16 cellular contexts compared by ENCODE assay signal in genomic region chr20:49987868-49988690, GRCh38. TPM values are rescaled to one million over a fixed set of nuclear protein-coding genes. Genes with fewer than 3 reads are reported as not detected.
A peak's percentile ranks its signal among the peaks of the same experiment; 100 is the strongest.
DNase-seq lines count a peak whose midpoint lies in the region; ATAC-seq and TF ChIP-seq lines count a peak whose summit lies in the region.
"Had no signal": no experiment of that assay in that cellular context is flagged by ENCODE, and none has a peak within 500 bp of the region (broad histone marks: within the 10 kb centered on the region; RNA-seq: fewer than 3 reads in every experiment).

No MANE protein-coding gene starts in this region.

- peak overlapping the region; percentile 42; the same call in 1 of the 2 replicates for H4K91ac ChIP-seq in IMR-90 (ENCODE audit: insufficient read depth, low read depth, low read length)
- no peak overlapping the region for H4K91ac ChIP-seq in neuronal stem cell (ENCODE audit: low read depth, low read length, poor library complexity)

- CTCF ChIA-PET in IMR-90 (lab: Yijun Ruan, JAX) (interaction anchor here (2.0 kb wide), 1 partner anchor 9 kb away, joined by 6 read pairs; no protein-coding TSS in a partner anchor), RWPE1 (lab: Yijun Ruan, JAX) (interaction anchor here (4.4 to 4.7 kb wide), 2 partner anchors 9 to 83 kb away, joined by 22 to 48 read pairs; no protein-coding TSS in a partner anchor)

- H4K5ac ChIP-seq in IMR-90 (ENCODE audit: low read depth, low read length) = no peak overlapping the region

- H2AK5ac ChIP-seq in IMR-90 (ENCODE audit: low read depth, low read length) (peak overlapping the region; percentile 94), neuronal stem cell (ENCODE audit: low read depth, low read length) (no peak overlapping the region)

- no peak overlapping the region for H2BK12ac ChIP-seq in neuronal stem cell (ENCODE audit: low read length)

- no peaks in the 10 kb centered on the region for H3K27me3 Mint-ChIP-seq in endodermal cell (ENCODE audit: insufficient read depth)

- H3K79me2 ChIP-seq in ACC112 (ENCODE audit: control insufficient read depth, insufficient read depth, low read length, unreplicated experiment) = peaks cover 41% of the 10 kb centered on the region

- no peak for ATAC-seq in IMR-90 (ENCODE audit: low read depth)
- ATAC-seq: left lung, WTC11 had no signal

- H3K27ac ChIP-seq in ACC112 (ENCODE audit: low read depth, low read length) = peak overlapping the region; percentile 77
- H3K27ac ChIP-seq in IMR-90 (ENCODE audit: insufficient read depth, low read length) = peak overlapping the region; percentile 45
- no peak overlapping the region for H3K27ac ChIP-seq in endodermal cell (ENCODE audit: low read depth, low read length)
- no peak overlapping the region for H3K27ac ChIP-seq in neuronal stem cell (replicated peaks; ENCODE audit: low read length)
- H3K27ac ChIP-seq in RWPE1 = no peak overlapping the region
- H3K27ac ChIP-seq: ovary had no signal

- H3K18ac ChIP-seq in IMR-90 (ENCODE audit: low read depth, low read length) = no peak overlapping the region
- H3K18ac ChIP-seq in neuronal stem cell (ENCODE audit: low read length) = peak overlapping the region; percentile 63

- no peaks in the 10 kb centered on the region for H3K9me3 ChIP-seq in IMR-90 (ENCODE audit: control insufficient read depth, insufficient read depth, low read length)
- H3K9me3 ChIP-seq in endodermal cell (ENCODE audit: control insufficient read depth, low read length) = no peaks in the 10 kb centered on the region
- no peaks in the 10 kb centered on the region for H3K9me3 ChIP-seq in neuronal stem cell (replicated peaks in 1 of 2; ENCODE audit: control insufficient read depth in 2 of 2, insufficient read depth in 1 of 2, low read depth in 1 of 2, low read length in 2 of 2)
- H3K9me3 ChIP-seq: left lung, ovary had no signal

- H2BK5ac ChIP-seq in IMR-90 (ENCODE audit: low read depth, low read length, poor library complexity, severe bottlenecking) (peak overlapping the region; percentile 27), neuronal stem cell (ENCODE audit: low read length) (peak overlapping the region; percentile 1)

- intact Hi-C loops in IMR-90 (cut with micrococcal nuclease) = no loop called here

- H3K27me3 ChIP-seq in ACC112 (ENCODE audit: insufficient read depth, low read length) (no peaks in the 10 kb centered on the region), IMR-90 (ENCODE audit: control insufficient read depth, insufficient read depth, low read length) (no peaks in the 10 kb centered on the region), endodermal cell (ENCODE audit: control insufficient read depth, insufficient read depth, low read length, poor library complexity, severe bottlenecking) (no peaks in the 10 kb centered on the region), neuronal stem cell (ENCODE audit: control insufficient read depth in 3 of 3, insufficient read depth in 3 of 3, low read depth in 1 of 3, low read length in 3 of 3) (no peaks in the 10 kb centered on the region)
- H3K27me3 ChIP-seq: ovary had no signal

- TF ChIP-seq CTCF in IMR-90 (conservative IDR thresholded peaks at IDR 0.05; ENCODE audit: low read depth, low read length) (no peak), endodermal cell (conservative IDR thresholded peaks at IDR 0.05) (no peak), RWPE1 (conservative IDR thresholded peaks at IDR 0.05; ENCODE audit: low read depth) (no peak)

- H3K4me1 Mint-ChIP-seq in endodermal cell = peaks cover 69% of the 10 kb centered on the region

- H2BK15ac ChIP-seq in IMR-90 (ENCODE audit: low read depth, low read length) (peak overlapping the region; percentile 15; the same call in 1 of the 3 replicates), neuronal stem cell (ENCODE audit: low read length) (no peak overlapping the region)

- H3K56ac ChIP-seq in IMR-90 (ENCODE audit: extremely low read depth, insufficient read depth, low read length) = no peak overlapping the region

- H2BK20ac ChIP-seq in IMR-90 (ENCODE audit: low read depth, low read length) = peak overlapping the region; percentile 33; the same call in 1 of the 2 replicates

- H3K4me3 Mint-ChIP-seq in endodermal cell = no peak overlapping the region
- H3K4me3 Mint-ChIP-seq: activated naive CD4-positive, alpha-beta T cell treated with anti-CD3 and anti-CD28 coated beads for 36 hours; WTC11 had no signal

- POLR2A ChIA-PET in IMR-90 (lab: Charles Lee; ENCODE audit: unreplicated experiment) = interaction anchor here (0.6 kb wide), 1 partner anchor 9 kb away, joined by 5 read pairs; no protein-coding TSS in a partner anchor
- POLR2A ChIA-PET in RWPE1 (lab: Yijun Ruan, JAX; ENCODE audit: low non-redundant PET) = interaction anchor here (1.0 kb wide), 1 partner anchor 81 kb away, joined by 3 read pairs; no protein-coding TSS in a partner anchor

- H3K23ac ChIP-seq in IMR-90 (ENCODE audit: low read depth, low read length) (no peak overlapping the region), neuronal stem cell (ENCODE audit: low read depth, low read length, poor library complexity) (no peak overlapping the region)

- 84% methylated on average over 9 of the region's 18 CpGs; no CpG with 5 or more reads in 1 of the 2 experiments for WGBS in IMR-90 (ENCODE audit: extremely low coverage in 2 of 2, insufficient read length in 1 of 2), 2 experiments
- WGBS in endodermal cell (ENCODE audit: insufficient coverage in 1 of 2, insufficient read length in 1 of 2), 2 experiments = 88 to 91% methylated on average over 13 to 18 of the region's 18 CpGs
- no CpG with 5 or more reads among the region's 18 CpGs for WGBS in neuronal stem cell (ENCODE audit: extremely low coverage in 2 of 2, insufficient read length in 2 of 2, insufficient replicate concordance in 1 of 2), 2 donors

- peaks cover 7% of the 10 kb centered on the region for H4K20me1 ChIP-seq in IMR-90 (ENCODE audit: insufficient read depth, low read length)

- in situ Hi-C loops in IMR-90 (cut with MboI; ENCODE audit: low sequenced_read_pairs) = no loop called here

- H3K14ac ChIP-seq in IMR-90 (replicated peaks; ENCODE audit: low read depth, low read length) (peak overlapping the region; percentile 77; the same call in 1 of the 2 replicates), neuronal stem cell (ENCODE audit: low read length) (no peak overlapping the region)

- no peak; the same call in 1 of the 2 replicates for TF ChIP-seq POLR2A in IMR-90 (IDR thresholded peaks at IDR 0.05; ENCODE audit: low read depth, low read length)

- H3K4me1 ChIP-seq in ACC112 (ENCODE audit: control insufficient read depth, insufficient read depth, low read length, unreplicated experiment) (peaks cover 61% of the 10 kb centered on the region), IMR-90 (ENCODE audit: control insufficient read depth, insufficient read depth, low read length) (peaks cover 48% of the 10 kb centered on the region), endodermal cell (ENCODE audit: control insufficient read depth, insufficient read depth, low read length) (peaks cover 35% of the 10 kb centered on the region), neuronal stem cell (ENCODE audit: control insufficient read depth in 2 of 2, insufficient read depth in 1 of 2, low read depth in 1 of 2, low read length in 2 of 2) (peaks cover 24 to 50% of the 10 kb centered on the region in 2 donors)

- H3K4me2 ChIP-seq in IMR-90 (ENCODE audit: low read depth, low read length) (no peak overlapping the region), neuronal stem cell (ENCODE audit: insufficient read depth, low read length, poor library complexity, severe bottlenecking) (no peak overlapping the region)

- DNase-seq in IMR-90 (peak; percentile 50), endodermal cell (no peak), neuronal stem cell (ENCODE audit: low spot score) (no peak), NCI-H2171 (lab: John Stamatoyannopoulos, UW) (no peak), RWPE1 (ENCODE audit: low spot score) (no peak), NCI-H1417 (lab: John Stamatoyannopoulos, UW) (no peak), T-helper 9 cell (no peak)
- DNase-seq: activated naive CD4-positive, alpha-beta T cell treated with anti-CD3 and anti-CD28 coated beads for 36 hours; central memory CD4-positive, alpha-beta T cell; DMS153; hippocampal formation; left lung; ovary had no signal

- H3K9ac ChIP-seq in IMR-90 (ENCODE audit: low read depth, low read length) (no peak overlapping the region), endodermal cell (ENCODE audit: extremely low read depth, low read length, poor library complexity, severe bottlenecking) (no peak overlapping the region), neuronal stem cell (ENCODE audit: low read depth, low read length, poor library complexity) (no peak overlapping the region)

- H3K9me1 ChIP-seq in IMR-90 (ENCODE audit: insufficient read depth, low read length) = peaks cover 31% of the 10 kb centered on the region

- no peak for TF ChIP-seq RAD21 in IMR-90 (IDR thresholded peaks at IDR 0.05; ENCODE audit: low read length)

- peaks cover 31% of the 10 kb centered on the region for H3K36me3 Mint-ChIP-seq in endodermal cell (ENCODE audit: low read depth)

- no TSS peak for BruUV-seq in IMR-90 (replicated peaks; lab: Mats Ljungman, UMichigan)

- H3K4ac ChIP-seq in IMR-90 (ENCODE audit: low read depth, low read length) (peak overlapping the region; percentile 71), neuronal stem cell (ENCODE audit: low read length) (no peak overlapping the region)

- dilution Hi-C loops in IMR-90 (cut with HindIII; ENCODE audit: low sequenced_read_pairs, unreplicated experiment) = no loop called here

- H3K36me3 ChIP-seq in ACC112 (ENCODE audit: insufficient read depth, low read length) (no peaks in the 10 kb centered on the region; the same call in 1 of the 2 replicates), IMR-90 (ENCODE audit: control insufficient read depth, insufficient read depth, low read length) (peaks cover 15% of the 10 kb centered on the region), endodermal cell (ENCODE audit: control insufficient read depth, insufficient read depth, low read length) (peaks cover 48% of the 10 kb centered on the region), neuronal stem cell (replicated peaks in 1 of 2; ENCODE audit: control insufficient read depth in 2 of 2, insufficient read depth in 2 of 2, low read length in 2 of 2) (peaks cover 1 to 35% of the 10 kb centered on the region in 2 donors)
- H3K36me3 ChIP-seq: ovary had no signal

- H3K27ac Mint-ChIP-seq in endodermal cell = peak overlapping the region; percentile 39
- H3K27ac Mint-ChIP-seq: activated naive CD4-positive, alpha-beta T cell treated with anti-CD3 and anti-CD28 coated beads for 36 hours had no signal

- H4K8ac ChIP-seq in IMR-90 (ENCODE audit: low read depth in 2 of 2, low read length in 2 of 2) (peak overlapping the region in 1 of 2 experiments; percentile 50; a peak in 2 of 4 replicates), neuronal stem cell (ENCODE audit: low read depth, low read length) (no peak overlapping the region)

- H3K4me3 ChIP-seq in ACC112 (ENCODE audit: low read depth, low read length) (no peak overlapping the region), IMR-90 (ENCODE audit: insufficient read depth, low read depth, low read length) (no peak overlapping the region), endodermal cell (ENCODE audit: low read length) (no peak overlapping the region), neuronal stem cell (ENCODE audit: low read length in 2 of 2) (no peak overlapping the region)
- H3K4me3 ChIP-seq: ovary had no signal

- H2AFZ ChIP-seq in ACC112 (ENCODE audit: low read length, unreplicated experiment) (no peak overlapping the region), IMR-90 (replicated peaks; ENCODE audit: low read length, poor library complexity) (no peak overlapping the region), neuronal stem cell (ENCODE audit: low read length) (peak overlapping the region; percentile 32)

- H2BK120ac ChIP-seq in IMR-90 (ENCODE audit: low read depth, low read length) (peak overlapping the region; percentile 70; the same call in 1 of the 2 replicates), neuronal stem cell (ENCODE audit: low read depth, low read length) (no peak overlapping the region)

- H2AK9ac ChIP-seq in IMR-90 (replicated peaks; ENCODE audit: low read depth, low read length, poor library complexity) = peak overlapping the region; percentile 66

- H3K79me1 ChIP-seq in IMR-90 (ENCODE audit: low read depth in 1 of 2, low read length in 2 of 2) (peaks cover 8 to 61% of the 10 kb centered on the region in 2 experiments; a peak in 3 of 4 replicates), neuronal stem cell (ENCODE audit: low read depth, low read length) (peaks cover 3% of the 10 kb centered on the region)

- no peaks in the 10 kb centered on the region for H3K9me3 Mint-ChIP-seq in endodermal cell
- H3K9me3 Mint-ChIP-seq: activated naive CD4-positive, alpha-beta T cell treated with anti-CD3 and anti-CD28 coated beads for 36 hours; WTC11 had no signal

RNA-seq across cellular contexts. Expression of gene SNAI1, which starts 5.3 kb away (rescaled TPM):
- 0.54 and 0.83 TPM in 2 replicates for total RNA-seq in IMR-90 (2012; rRNA removed)
- polyA plus RNA-seq in IMR-90 (2012; rRNA removed) = 13.7 and 14.9 TPM in 2 replicates
- 10.8 and 34.1 TPM in 2 replicates for polyA plus RNA-seq in IMR-90 (2012; cell fraction: cytosol; rRNA removed)
- polyA plus RNA-seq in IMR-90 (2012; cell fraction: nucleus; rRNA removed; ENCODE audit: low replicate concordance) = 54.0 and 64.7 TPM in 2 replicates
- total RNA-seq in endodermal cell = 10 to 100 TPM; 10.6 to 13.1 TPM
- polyA plus RNA-seq in endodermal cell (2013, experiment 1 of 2) = 8.0 TPM
- 8.3 TPM for polyA plus RNA-seq in endodermal cell (2013, experiment 2 of 2)
- 3.5 TPM for polyA plus RNA-seq in neuronal stem cell (2013, experiment 1 of 2)
- 3.7 TPM for polyA plus RNA-seq in neuronal stem cell (2013, experiment 2 of 2)
- total RNA-seq: temporal lobe had no signal

RNA-seq across cellular contexts. Expression of gene RNF114, which starts 51.9 kb away (rescaled TPM):
- total RNA-seq in IMR-90 (2012; rRNA removed) (44.6 and 49.7 TPM in 2 replicates), endodermal cell (10 to 100 TPM; 48.8 to 52.5 TPM)
- 55.0 and 62.3 TPM in 2 replicates for polyA plus RNA-seq in IMR-90 (2012; rRNA removed)
- 122 and 166 TPM in 2 replicates for polyA plus RNA-seq in IMR-90 (2012; cell fraction: cytosol; rRNA removed)
- polyA plus RNA-seq in IMR-90 (2012; cell fraction: nucleus; rRNA removed; ENCODE audit: low replicate concordance) = 88.0 and 111 TPM in 2 replicates
- 91.4 TPM for polyA plus RNA-seq in endodermal cell (2013, experiment 1 of 2)
- polyA plus RNA-seq in endodermal cell (2013, experiment 2 of 2) = 92.1 TPM
- polyA plus RNA-seq in neuronal stem cell (2013, experiment 1 of 2) = 37.2 TPM
- polyA plus RNA-seq in neuronal stem cell (2013, experiment 2 of 2) = 37.0 TPM

Comparison
In these comparisons a context has a peak if more than half of its experiments do, and no peak if none do; other contexts are left out.
1. H3K27ac ChIP-seq: peak in ACC112 (single experiment) and IMR-90 (single experiment); none in endodermal cell (single experiment), neuronal stem cell (single experiment) and RWPE1 (single experiment).